Comparison of ENCODE assay signal across 1 cellular context in the genomic region with DNA sequence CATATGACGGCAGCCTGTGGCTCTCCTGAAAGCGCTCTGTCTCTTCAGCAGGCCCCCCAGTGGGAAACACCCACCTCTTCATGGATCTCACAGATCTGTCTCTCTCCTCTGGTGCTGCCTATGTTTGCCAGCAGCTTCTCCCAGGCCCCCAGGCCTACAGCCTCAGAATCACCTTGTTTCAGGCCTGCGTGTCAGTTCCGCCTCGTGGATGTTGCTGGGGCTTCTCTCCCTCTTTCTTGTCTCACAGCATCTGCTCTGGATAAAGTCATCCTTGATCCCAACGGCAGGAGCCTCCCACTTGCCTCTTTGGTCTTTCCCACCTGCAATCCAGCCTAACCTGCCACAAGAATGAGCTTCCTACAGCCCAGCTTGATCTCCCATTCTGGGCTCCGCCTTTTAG.
TF ChIP-seq lines count a peak whose summit lies in the region.

No MANE protein-coding gene starts in this region.

TF ChIP-seq in K562, 482 proteins besides CTCF, POLR2A, EP300 and RAD21 (continued from another document):
- TF ChIP-seq SMAD4 (CRISPR knock-in tag; conservative IDR thresholded peaks at IDR 0.05) (no peak), CAMTA2 (CRISPR knock-in tag; conservative IDR thresholded peaks at IDR 0.05) (no peak), ZBTB17 (CRISPR knock-in tag; IDR thresholded peaks at IDR 0.05) (no peak), ZNF668 (CRISPR knock-in tag; IDR thresholded peaks at IDR 0.05) (no peak), ARID1B (IDR thresholded peaks at IDR 0.05) (no peak), GABPB1 (CRISPR knock-in tag; IDR thresholded peaks at IDR 0.05) (no peak)
- TF ChIP-seq, protein P1, sequence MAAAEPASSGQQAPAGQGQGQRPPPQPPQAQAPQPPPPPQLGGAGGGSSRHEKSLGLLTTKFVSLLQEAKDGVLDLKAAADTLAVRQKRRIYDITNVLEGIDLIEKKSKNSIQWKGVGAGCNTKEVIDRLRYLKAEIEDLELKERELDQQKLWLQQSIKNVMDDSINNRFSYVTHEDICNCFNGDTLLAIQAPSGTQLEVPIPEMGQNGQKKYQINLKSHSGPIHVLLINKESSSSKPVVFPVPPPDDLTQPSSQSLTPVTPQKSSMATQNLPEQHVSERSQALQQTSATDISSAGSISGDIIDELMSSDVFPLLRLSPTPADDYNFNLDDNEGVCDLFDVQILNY (CRISPR knock-in tag; IDR thresholded peaks at IDR 0.05), result no peak
- TF ChIP-seq, protein P2, sequence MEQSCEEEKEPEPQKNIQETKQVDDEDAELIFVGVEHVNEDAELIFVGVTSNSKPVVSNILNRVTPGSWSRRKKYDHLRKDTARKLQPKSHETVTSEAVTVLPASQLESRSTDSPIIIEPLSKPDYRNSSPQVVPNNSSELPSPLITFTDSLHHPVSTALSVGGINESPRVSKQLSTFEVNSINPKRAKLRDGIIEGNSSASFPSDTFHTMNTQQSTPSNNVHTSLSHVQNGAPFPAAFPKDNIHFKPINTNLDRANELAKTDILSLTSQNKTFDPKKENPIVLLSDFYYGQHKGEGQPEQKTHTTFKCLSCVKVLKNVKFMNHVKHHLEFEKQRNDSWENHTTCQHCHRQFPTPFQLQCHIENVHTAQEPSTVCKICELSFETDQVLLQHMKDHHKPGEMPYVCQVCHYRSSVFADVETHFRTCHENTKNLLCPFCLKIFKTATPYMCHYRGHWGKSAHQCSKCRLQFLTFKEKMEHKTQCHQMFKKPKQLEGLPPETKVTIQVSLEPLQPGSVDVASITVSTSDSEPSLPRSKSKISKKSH (CRISPR knock-in tag; IDR thresholded peaks at IDR 0.05), result no peak
